ENCODE assay signal across 21 cellular contexts in genomic region chr4:138804705-138805104, GRCh38.
A peak's percentile ranks its signal among the peaks of the same experiment; 100 is the strongest.
DNase-seq lines count a peak whose midpoint lies in the region; ATAC-seq and TF ChIP-seq lines count a peak whose summit lies in the region.
"Had no signal": no experiment of that assay in that cellular context is flagged by ENCODE, and none has a peak within 500 bp of the region (broad histone marks: within the 10 kb centered on the region; RNA-seq: fewer than 3 reads in every experiment).

No MANE protein-coding gene starts in this region.

- intact Hi-C loops in Right ventricle myocardium superior (cut with DNase I) (no loop called here), cardiac septum (cut with DNase I) (no loop called here)

- in situ Hi-C loops in brain microvascular endothelial cell (cut with HindIII; ENCODE audit: low pct_ligation_motif_present, low sequenced_read_pairs) = no loop called here

- TF ChIP-seq CTCF in fibroblast of the aortic adventitia (IDR thresholded peaks at IDR 0.05; ENCODE audit: insufficient read depth, low read length) = no peak
- no peak for TF ChIP-seq CTCF in brain microvascular endothelial cell (IDR thresholded peaks at IDR 0.05; ENCODE audit: low read depth, low read length, missing control alignments)

- ATAC-seq in Right ventricle myocardium superior (ENCODE audit: poor library complexity) (peak; percentile 94), GM18870 (IDR thresholded peaks at IDR 0.05; ENCODE audit: unreplicated experiment) (no peak)
- ATAC-seq: gastrocnemius medialis; PC-3; stimulated activated naive CD8-positive, alpha-beta T cell treated with anti-CD3 and anti-CD28 coated beads, Interleukin-15, amount 100 ng/mL, for 72 hours; upper lobe of right lung had no signal

- H3K27ac ChIP-seq in mesodermal cell (ENCODE audit: low read depth, low read length, severe bottlenecking) (peak overlapping the region; percentile 78), brain microvascular endothelial cell (no peak overlapping the region)
- H3K27ac ChIP-seq: epithelial cell of prostate, gastrocnemius medialis, upper lobe of right lung had no signal

- H3K9me3 ChIP-seq in mesodermal cell (ENCODE audit: control insufficient read depth, low read length) = no peaks in the 10 kb centered on the region
- H3K9me3 ChIP-seq: BE2C, gastrocnemius medialis, upper lobe of right lung had no signal

- H3K4me3 ChIP-seq in fibroblast of the aortic adventitia (ENCODE audit: low read depth, low read length) (no peak overlapping the region), mesodermal cell (ENCODE audit: extremely low read depth, insufficient read depth, low read length, poor library complexity, severe bottlenecking) (no peak overlapping the region), brain microvascular endothelial cell (ENCODE audit: low read depth, low read length) (no peak overlapping the region)
- H3K4me3 ChIP-seq: gastrocnemius medialis, upper lobe of right lung had no signal

- peaks cover 2% of the 10 kb centered on the region for H3K27me3 ChIP-seq in brain microvascular endothelial cell (replicated peaks)

- DNase-seq in Right ventricle myocardium superior (no peak), cardiac septum (ENCODE audit: low spot score) (no peak), fibroblast of the aortic adventitia (ENCODE audit: low read depth) (peak; percentile 11), NCI-H1694 treated with DMSO at 0.1 percent for 48 hours (lab: John Stamatoyannopoulos, UW) (no peak), brain microvascular endothelial cell (no peak), DMS 273 treated with DMSO at 0.1 percent for 48 hours (lab: John Stamatoyannopoulos, UW) (no peak)
- DNase-seq: activated CD8-positive, alpha-beta memory T cell treated with anti-CD3 and anti-CD28 coated beads for 24 hours; activated naive CD4-positive, alpha-beta T cell treated with anti-CD3 and anti-CD28 coated beads, Interleukin-2, amount 50 U/mL, for 16 hours; activated T-cell treated with anti-CD3 and anti-CD28 coated beads, Interleukin-2, amount 50 U/mL, for 48 hours; BE2C; EL; gastrocnemius medialis; NCI-H1105 treated with DMSO at 0.1 percent for 48 hours; NCI-H2171; PC-3; stimulated activated naive CD8-positive, alpha-beta T cell treated with anti-CD3 and anti-CD28 coated beads, Interleukin-15, amount 100 ng/mL, for 72 hours; T-helper 9 cell; upper lobe of right lung had no signal

- 37 to 56% methylated on average over 8 to 9 of the region's 9 CpGs for WGBS in mesodermal cell (ENCODE audit: insufficient coverage in 2 of 2), 2 experiments

- H3K4me1 ChIP-seq in mesodermal cell (ENCODE audit: control insufficient read depth, insufficient read depth, low read length, poor library complexity, severe bottlenecking) = no peaks in the 10 kb centered on the region
- H3K4me1 ChIP-seq: BE2C, upper lobe of right lung had no signal

- H3K36me3 ChIP-seq in mesodermal cell (ENCODE audit: control insufficient read depth, insufficient read depth, low read length) (no peaks in the 10 kb centered on the region), brain microvascular endothelial cell (replicated peaks) (no peaks in the 10 kb centered on the region)
- H3K36me3 ChIP-seq: BE2C, gastrocnemius medialis, upper lobe of right lung had no signal
